ENCODE assay signal across 18 cellular contexts in genomic region chr7:78006063-78006755, GRCh38.
DNase-seq lines count a peak whose midpoint lies in the region; ATAC-seq and TF ChIP-seq lines count a peak whose summit lies in the region.
"Had no signal": no experiment of that assay in that cellular context is flagged by ENCODE, and none has a peak within 500 bp of the region (broad histone marks: within the 10 kb centered on the region; RNA-seq: fewer than 3 reads in every experiment).

No MANE protein-coding gene starts in this region.

- H3K4ac ChIP-seq in H9 (ENCODE audit: low read depth, low read length) (no peak overlapping the region), mesendoderm (ENCODE audit: low read depth, low read length) (no peak overlapping the region)

- H2BK15ac ChIP-seq in H9 (ENCODE audit: low read depth, low read length) = no peak overlapping the region
- H2BK15ac ChIP-seq in mesendoderm (replicated peaks; ENCODE audit: low read depth) = no peak overlapping the region

- no peak overlapping the region for H3K14ac ChIP-seq in H9 (ENCODE audit: insufficient read depth, low read length)

- H3K36me3 ChIP-seq in BE2C (no peaks in the 10 kb centered on the region), endodermal cell (ENCODE audit: control insufficient read depth, insufficient read depth, low read length) (no peaks in the 10 kb centered on the region), mesendoderm (ENCODE audit: control insufficient read depth, insufficient read depth, low read length) (no peaks in the 10 kb centered on the region)

- H2BK5ac ChIP-seq in H9 (ENCODE audit: insufficient read length, low read length) = no peak overlapping the region
- no peak overlapping the region for H2BK5ac ChIP-seq in mesendoderm (ENCODE audit: low read length)

- ATAC-seq in GM21737 (IDR thresholded peaks at IDR 0.05; ENCODE audit: unreplicated experiment) = no peak
- no peak for ATAC-seq in GM19023 (IDR thresholded peaks at IDR 0.05; ENCODE audit: unreplicated experiment)
- ATAC-seq: HCT116 had no signal

- TF ChIP-seq CTCF in BE2C (IDR thresholded peaks at IDR 0.05; ENCODE audit: low read depth, low read length) = peak; percentile 22
- TF ChIP-seq CTCF in H9 (conservative IDR thresholded peaks at IDR 0.05) = peak; percentile 36; the same call in 1 of the 3 replicates
- TF ChIP-seq CTCF in endodermal cell (conservative IDR thresholded peaks at IDR 0.05) = peak; percentile 67
- no peak for TF ChIP-seq CTCF in mesothelial cell of epicardium (IDR thresholded peaks at IDR 0.05; ENCODE audit: unreplicated experiment)

- H2AFZ ChIP-seq in H9 (ENCODE audit: low read length) = no peak overlapping the region

- WGBS in H9 (ENCODE audit: extremely low coverage, insufficient read length, low lambda C conversion rate) = no CpG with 5 or more reads among the region's 10 CpGs
- WGBS in endodermal cell (ENCODE audit: insufficient coverage in 1 of 2, insufficient read length in 1 of 2), 2 experiments = 90 to 91% methylated on average over 6 to 10 of the region's 10 CpGs
- no CpG with 5 or more reads among the region's 10 CpGs for WGBS in mesendoderm (ENCODE audit: extremely low coverage, insufficient coverage, low lambda C conversion rate)

- H4K91ac ChIP-seq in H9 (ENCODE audit: insufficient read length, low read depth, low read length) = no peak overlapping the region

- no peak overlapping the region for H2AK5ac ChIP-seq in H9 (ENCODE audit: insufficient read length, low read length)
- no peak overlapping the region for H2AK5ac ChIP-seq in mesendoderm (ENCODE audit: low read length)

- no peak overlapping the region for H3K4me2 ChIP-seq in H9 (ENCODE audit: insufficient read depth, insufficient read length, low read length)
- no peak overlapping the region for H3K4me2 ChIP-seq in mesendoderm (ENCODE audit: low read length)

- H3K4me3 ChIP-seq in BE2C (ENCODE audit: low read depth, low read length) (no peak overlapping the region), endodermal cell (ENCODE audit: low read length) (no peak overlapping the region), mesendoderm (ENCODE audit: low read length) (no peak overlapping the region)
- H3K4me3 ChIP-seq: SK-N-MC had no signal

- H3K79me1 ChIP-seq in H9 (ENCODE audit: insufficient read depth, low read depth, low read length, poor library complexity, severe bottlenecking) (no peaks in the 10 kb centered on the region), mesendoderm (ENCODE audit: low read length) (no peaks in the 10 kb centered on the region)

- H2BK20ac ChIP-seq in H9 (ENCODE audit: low read depth, low read length, poor library complexity, severe bottlenecking) = no peak overlapping the region

- H3K56ac ChIP-seq in H9 (ENCODE audit: insufficient read length, low read depth, low read length) (no peak overlapping the region), mesendoderm (ENCODE audit: low read length) (no peak overlapping the region)

- H3K36me3 Mint-ChIP-seq in H9 (ENCODE audit: insufficient read depth in 1 of 3, low read depth in 3 of 3) (no peaks in the 10 kb centered on the region), endodermal cell (ENCODE audit: low read depth) (no peaks in the 10 kb centered on the region), mesothelial cell of epicardium (no peaks in the 10 kb centered on the region)

- no peak overlapping the region for H3K18ac ChIP-seq in H9 (ENCODE audit: insufficient read length, low read depth, low read length)
- H3K18ac ChIP-seq in mesendoderm (ENCODE audit: low read length) = no peak overlapping the region

- H4K5ac ChIP-seq in H9 (ENCODE audit: insufficient read length, low read depth, low read length) (no peak overlapping the region), mesendoderm (ENCODE audit: low read length) (no peak overlapping the region)

- H3K4me1 Mint-ChIP-seq in H9 (no peaks in the 10 kb centered on the region), endodermal cell (no peaks in the 10 kb centered on the region), mesothelial cell of epicardium (no peaks in the 10 kb centered on the region)

- no peaks in the 10 kb centered on the region for H4K20me1 ChIP-seq in H9 (ENCODE audit: control insufficient read depth, insufficient read depth, insufficient read length)

- H3K79me2 ChIP-seq in H9 (ENCODE audit: insufficient read depth, low read length) = no peaks in the 10 kb centered on the region
- H3K79me2 ChIP-seq in mesendoderm (ENCODE audit: control insufficient read depth, insufficient read depth, low read length) = no peaks in the 10 kb centered on the region

- H3T11ph ChIP-seq in H9 (ENCODE audit: low read length) = no peak overlapping the region

- no peak overlapping the region for H3K27ac ChIP-seq in H9 (ENCODE audit: insufficient read length, low read depth, low read length)
- H3K27ac ChIP-seq in endodermal cell (ENCODE audit: low read depth, low read length) = no peak overlapping the region
- H3K27ac ChIP-seq in mesendoderm (ENCODE audit: low read depth, low read length) = no peak overlapping the region
- H3K27ac ChIP-seq: C4-2B, SK-N-MC had no signal

- H3K23me2 ChIP-seq in H9 (ENCODE audit: insufficient read length, low read depth, low read length, poor library complexity, severe bottlenecking) = no peaks in the 10 kb centered on the region

- H3K4me1 ChIP-seq in BE2C = peaks cover 7% of the 10 kb centered on the region
- no peaks in the 10 kb centered on the region for H3K4me1 ChIP-seq in H9 (ENCODE audit: insufficient read depth, low read length)
- no peaks in the 10 kb centered on the region for H3K4me1 ChIP-seq in endodermal cell (ENCODE audit: control insufficient read depth, insufficient read depth, low read length)
- no peaks in the 10 kb centered on the region for H3K4me1 ChIP-seq in mesendoderm (ENCODE audit: control insufficient read depth, low read depth, low read length)

- H2BK12ac ChIP-seq in H9 (ENCODE audit: insufficient read length, low read depth, low read length) = no peak overlapping the region

- H3K9me3 ChIP-seq in BE2C (no peaks in the 10 kb centered on the region), H9 (ENCODE audit: control insufficient read depth, low read depth, low read length) (no peaks in the 10 kb centered on the region), endodermal cell (ENCODE audit: control insufficient read depth, low read length) (no peaks in the 10 kb centered on the region)

- no peak overlapping the region for H2BK120ac ChIP-seq in H9 (ENCODE audit: low read depth, low read length, poor library complexity, severe bottlenecking)
- H2BK120ac ChIP-seq in mesendoderm (ENCODE audit: low read depth, low read length) = no peak overlapping the region

- no peak overlapping the region for H4K8ac ChIP-seq in H9 (replicated peaks; ENCODE audit: insufficient read length, low read depth, low read length)
- H4K8ac ChIP-seq in mesendoderm (ENCODE audit: low read depth, low read length) = no peak overlapping the region

- H3K9ac ChIP-seq in H9 (ENCODE audit: extremely low read depth, insufficient read length, low read length) = no peak overlapping the region
- no peak overlapping the region for H3K9ac ChIP-seq in endodermal cell (ENCODE audit: extremely low read depth, low read length, poor library complexity, severe bottlenecking)
- no peak overlapping the region for H3K9ac ChIP-seq in mesendoderm (ENCODE audit: low read length)

- H3K27me3 Mint-ChIP-seq in H9 (ENCODE audit: low read depth) (no peaks in the 10 kb centered on the region), endodermal cell (ENCODE audit: insufficient read depth) (no peaks in the 10 kb centered on the region), mesothelial cell of epicardium (ENCODE audit: low read depth) (no peaks in the 10 kb centered on the region)

- H3K4me3 Mint-ChIP-seq in H9 (no peak overlapping the region), endodermal cell (no peak overlapping the region), mesothelial cell of epicardium (no peak overlapping the region)

- H3K27me3 ChIP-seq in BE2C (no peaks in the 10 kb centered on the region), H9 (ENCODE audit: insufficient read depth, low read length) (no peaks in the 10 kb centered on the region), endodermal cell (ENCODE audit: control insufficient read depth, insufficient read depth, low read length, poor library complexity, severe bottlenecking) (no peaks in the 10 kb centered on the region), mesendoderm (ENCODE audit: insufficient read depth, low read length, poor library complexity) (no peaks in the 10 kb centered on the region)

- DNase-seq in BE2C = peak; percentile 21
- peak; percentile 69 for DNase-seq in H9
- DNase-seq in endodermal cell = peak; percentile 69
- peak; percentile 73 for DNase-seq in mesendoderm
- DNase-seq in epidermal melanocyte (ENCODE audit: insufficient read length, low spot score) = no peak
- DNase-seq in mesothelial cell of epicardium (ENCODE audit: low spot score in 2 of 2, unreplicated experiment in 2 of 2) = no peak
- DNase-seq: ACHN; DMS79 treated with DMSO at 0.1 percent for 48 hours; NCI-H1105 treated with DMSO at 0.1 percent for 48 hours; NCI-H1694 treated with DMSO at 0.1 percent for 48 hours; NCI-H748 treated with DMSO at 0.1 percent for 48 hours; NK-92 treated with Interleukin-12 subunit alpha and Interleukin-12 subunit beta, amount 100 ng/mL, for 24 hours; SHP77 had no signal

- H3K9me3 Mint-ChIP-seq in H9 (no peaks in the 10 kb centered on the region), endodermal cell (no peaks in the 10 kb centered on the region), mesothelial cell of epicardium (peaks cover 10% of the 10 kb centered on the region)

- H3K27ac Mint-ChIP-seq in H9 = no peak overlapping the region; a peak in 1 of 7 replicates
- no peak overlapping the region for H3K27ac Mint-ChIP-seq in endodermal cell
- H3K27ac Mint-ChIP-seq in mesothelial cell of epicardium = no peak overlapping the region

- no peak overlapping the region for H3K23ac ChIP-seq in H9 (ENCODE audit: insufficient read length, low read depth, low read length)
- no peak overlapping the region for H3K23ac ChIP-seq in mesendoderm (ENCODE audit: low read length)

Comparison
In these comparisons a context has a peak if more than half of its experiments do, and no peak if none do; other contexts are left out.
1. DNase-seq: peak in BE2C (single experiment), H9 (single experiment), endodermal cell (single experiment) and mesendoderm (single experiment); none in epidermal melanocyte (single experiment) and mesothelial cell of epicardium (0 of 2).